ENCODE assay signal across 1 cellular context in the genomic region with DNA sequence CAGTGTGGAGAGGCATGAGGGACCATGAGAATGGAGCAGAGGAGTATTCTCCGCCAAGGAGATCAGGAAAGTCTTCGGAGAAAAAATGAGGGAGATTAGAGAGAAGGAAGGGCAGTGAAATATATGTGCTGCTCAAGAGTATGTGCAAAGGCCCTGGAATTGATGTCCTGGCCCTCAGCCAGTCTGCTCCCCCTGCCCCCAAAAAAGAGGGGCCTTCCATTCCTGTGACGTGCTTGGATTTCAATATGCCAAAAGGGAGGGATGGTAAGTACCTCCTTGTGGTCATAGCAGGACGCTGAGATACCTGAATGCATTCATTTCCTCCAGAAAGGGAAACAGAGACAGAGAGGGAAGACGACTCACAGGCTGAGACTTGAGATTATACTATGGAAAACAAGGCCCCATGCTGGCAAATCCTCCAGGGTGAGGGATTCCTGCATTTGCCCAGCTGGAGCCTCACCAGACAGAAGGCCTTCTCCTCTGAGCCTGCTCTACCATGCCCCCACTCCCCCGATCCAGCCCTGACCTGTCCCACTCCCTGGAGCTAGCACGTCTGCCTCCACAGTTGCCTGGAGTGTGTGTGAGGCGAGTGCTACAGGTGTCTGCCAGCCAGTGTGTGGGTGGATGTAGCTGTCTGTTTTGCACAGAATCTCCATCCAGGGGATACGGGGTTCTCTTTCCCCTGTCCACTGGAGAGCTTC.
TF ChIP-seq lines count a peak whose summit lies in the region.

No MANE protein-coding gene starts in this region.

TF ChIP-seq in HEK293, 187 proteins besides CTCF, POLR2A, EP300 and RAD21 (continued from another document):
- TF ChIP-seq, protein P1, sequence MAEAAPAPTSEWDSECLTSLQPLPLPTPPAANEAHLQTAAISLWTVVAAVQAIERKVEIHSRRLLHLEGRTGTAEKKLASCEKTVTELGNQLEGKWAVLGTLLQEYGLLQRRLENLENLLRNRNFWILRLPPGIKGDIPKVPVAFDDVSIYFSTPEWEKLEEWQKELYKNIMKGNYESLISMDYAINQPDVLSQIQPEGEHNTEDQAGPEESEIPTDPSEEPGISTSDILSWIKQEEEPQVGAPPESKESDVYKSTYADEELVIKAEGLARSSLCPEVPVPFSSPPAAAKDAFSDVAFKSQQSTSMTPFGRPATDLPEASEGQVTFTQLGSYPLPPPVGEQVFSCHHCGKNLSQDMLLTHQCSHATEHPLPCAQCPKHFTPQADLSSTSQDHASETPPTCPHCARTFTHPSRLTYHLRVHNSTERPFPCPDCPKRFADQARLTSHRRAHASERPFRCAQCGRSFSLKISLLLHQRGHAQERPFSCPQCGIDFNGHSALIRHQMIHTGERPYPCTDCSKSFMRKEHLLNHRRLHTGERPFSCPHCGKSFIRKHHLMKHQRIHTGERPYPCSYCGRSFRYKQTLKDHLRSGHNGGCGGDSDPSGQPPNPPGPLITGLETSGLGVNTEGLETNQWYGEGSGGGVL (tag by site-specific recombination; IDR thresholded peaks at IDR 0.05) = no peak
- no peak for TF ChIP-seq ZFP37 (tag by site-specific recombination; IDR thresholded peaks at IDR 0.05)
- TF ChIP-seq KLF9 (tag by site-specific recombination; IDR thresholded peaks at IDR 0.05; ENCODE audit: low read depth) = no peak
